In the genomic region with DNA sequence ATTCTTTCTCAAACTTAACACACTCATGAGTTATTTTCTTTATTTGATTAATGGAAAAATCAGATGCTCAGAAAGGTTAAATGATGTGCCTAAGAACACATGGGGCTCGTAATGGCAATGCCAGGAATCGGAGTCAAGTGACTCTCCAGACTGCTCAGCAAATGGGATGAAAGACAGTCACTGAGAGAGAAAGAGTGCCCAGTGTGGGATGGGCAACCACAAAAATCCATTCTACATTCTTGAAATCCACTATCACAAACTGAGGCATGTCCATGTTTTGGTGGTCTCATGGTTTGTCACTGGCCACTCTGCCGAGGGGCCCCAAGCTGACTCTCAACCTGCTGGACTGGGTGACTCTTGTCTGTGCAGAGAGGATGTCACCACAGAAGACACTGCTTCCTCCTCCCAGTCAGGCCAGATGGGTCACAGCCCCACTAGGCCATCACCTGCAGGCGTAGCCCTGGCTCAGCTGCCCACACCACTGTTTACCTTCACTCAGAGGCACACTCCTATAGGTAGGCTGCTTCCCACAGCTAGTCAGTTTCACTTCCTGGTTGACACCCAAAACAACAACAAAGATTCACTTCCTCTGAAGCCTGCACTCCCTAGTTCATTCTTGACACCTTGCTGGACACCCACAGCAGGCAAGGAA, we compare ENCODE assay signal across 1 cellular context.
A peak's percentile ranks its signal among the peaks of the same experiment; 100 is the strongest.
TF ChIP-seq lines count a peak whose summit lies in the region.

No MANE protein-coding gene starts in this region.

TF ChIP-seq in GM12878, 131 proteins besides CTCF, POLR2A, EP300 and RAD21 (continued from another document):
- TF ChIP-seq E2F4 (IDR thresholded peaks at IDR 0.05; ENCODE audit: low read depth, low read length) = no peak
- no peak for TF ChIP-seq REST (IDR thresholded peaks at IDR 0.05; ENCODE audit: low read depth, low read length)
- TF ChIP-seq MXI1 (IDR thresholded peaks at IDR 0.05; ENCODE audit: low read depth, low read length) = no peak
- TF ChIP-seq MEF2B (IDR thresholded peaks at IDR 0.05; ENCODE audit: partially characterized antibody, poor library complexity, severe bottlenecking) = no peak
- TF ChIP-seq, protein P1, sequence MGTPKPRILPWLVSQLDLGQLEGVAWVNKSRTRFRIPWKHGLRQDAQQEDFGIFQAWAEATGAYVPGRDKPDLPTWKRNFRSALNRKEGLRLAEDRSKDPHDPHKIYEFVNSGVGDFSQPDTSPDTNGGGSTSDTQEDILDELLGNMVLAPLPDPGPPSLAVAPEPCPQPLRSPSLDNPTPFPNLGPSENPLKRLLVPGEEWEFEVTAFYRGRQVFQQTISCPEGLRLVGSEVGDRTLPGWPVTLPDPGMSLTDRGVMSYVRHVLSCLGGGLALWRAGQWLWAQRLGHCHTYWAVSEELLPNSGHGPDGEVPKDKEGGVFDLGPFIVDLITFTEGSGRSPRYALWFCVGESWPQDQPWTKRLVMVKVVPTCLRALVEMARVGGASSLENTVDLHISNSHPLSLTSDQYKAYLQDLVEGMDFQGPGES (IDR thresholded peaks at IDR 0.05) = no peak
- no peak for TF ChIP-seq NR2F1 (conservative IDR thresholded peaks at IDR 0.05)
- TF ChIP-seq BMI1 (IDR thresholded peaks at IDR 0.05; ENCODE audit: borderline replicate concordance) = no peak
- TF ChIP-seq TARDBP (IDR thresholded peaks at IDR 0.05; ENCODE audit: borderline replicate concordance) = no peak
- TF ChIP-seq BCL11A (IDR thresholded peaks at IDR 0.05; ENCODE audit: low read depth, low read length) = no peak
- TF ChIP-seq ZSCAN29 (IDR thresholded peaks at IDR 0.05) = no peak
- no peak for TF ChIP-seq SMAD1 (IDR thresholded peaks at IDR 0.05; ENCODE audit: low read depth, partially characterized antibody)
- peak; percentile 92 for TF ChIP-seq SPI1 (IDR thresholded peaks at IDR 0.05; ENCODE audit: borderline replicate concordance, insufficient read depth, low read depth, low read length)
- TF ChIP-seq BHLHE40 (IDR thresholded peaks at IDR 0.05; ENCODE audit: borderline replicate concordance in 1 of 2, low read depth in 2 of 2, low read length in 1 of 2) = peak; percentile 35 to 57; a peak in 2 of 4 replicates
- no peak for TF ChIP-seq HDAC6 (IDR thresholded peaks at IDR 0.05; ENCODE audit: unreplicated experiment)
- TF ChIP-seq MTA2 (IDR thresholded peaks at IDR 0.05; ENCODE audit: low read depth) = no peak; the same call in 1 of the 2 replicates
- TF ChIP-seq SMC3 (IDR thresholded peaks at IDR 0.05; ENCODE audit: borderline replicate concordance, low read length) = 0 out of 2 replicates have a peak, but pooled peaks have one; percentile 3
- TF ChIP-seq ZNF274 (IDR thresholded peaks at IDR 0.05; ENCODE audit: insufficient read depth, insufficient read length) = no peak
- TF ChIP-seq EGR1 (IDR thresholded peaks at IDR 0.05; ENCODE audit: borderline replicate concordance in 1 of 2, low read depth in 2 of 2, low read length in 2 of 2) = no peak
- TF ChIP-seq NKRF (conservative IDR thresholded peaks at IDR 0.05) = no peak
- 0 out of 2 replicates have a peak, but pooled peaks have one; percentile 6 for TF ChIP-seq RUNX3 (IDR thresholded peaks at IDR 0.05; ENCODE audit: low read length)
- no peak for TF ChIP-seq NRF1 (conservative IDR thresholded peaks at IDR 0.05; ENCODE audit: low read depth, low read length)
- no peak for TF ChIP-seq ZBTB11 (CRISPR knock-in tag; IDR thresholded peaks at IDR 0.05)
- TF ChIP-seq, protein P2, sequence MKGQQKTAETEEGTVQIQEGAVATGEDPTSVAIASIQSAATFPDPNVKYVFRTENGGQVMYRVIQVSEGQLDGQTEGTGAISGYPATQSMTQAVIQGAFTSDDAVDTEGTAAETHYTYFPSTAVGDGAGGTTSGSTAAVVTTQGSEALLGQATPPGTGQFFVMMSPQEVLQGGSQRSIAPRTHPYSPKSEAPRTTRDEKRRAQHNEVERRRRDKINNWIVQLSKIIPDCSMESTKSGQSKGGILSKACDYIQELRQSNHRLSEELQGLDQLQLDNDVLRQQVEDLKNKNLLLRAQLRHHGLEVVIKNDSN (IDR thresholded peaks at IDR 0.05; ENCODE audit: borderline replicate concordance, extremely low read length, insufficient read depth, low read depth, low read length) = no peak
- no peak for TF ChIP-seq GATAD2B (conservative IDR thresholded peaks at IDR 0.05; ENCODE audit: low read depth)
- no peak for TF ChIP-seq ELK1 (IDR thresholded peaks at IDR 0.05; ENCODE audit: low read depth, low read length)
- TF ChIP-seq FOXK2 (IDR thresholded peaks at IDR 0.05) = peak; percentile 76
- TF ChIP-seq, protein P3, sequence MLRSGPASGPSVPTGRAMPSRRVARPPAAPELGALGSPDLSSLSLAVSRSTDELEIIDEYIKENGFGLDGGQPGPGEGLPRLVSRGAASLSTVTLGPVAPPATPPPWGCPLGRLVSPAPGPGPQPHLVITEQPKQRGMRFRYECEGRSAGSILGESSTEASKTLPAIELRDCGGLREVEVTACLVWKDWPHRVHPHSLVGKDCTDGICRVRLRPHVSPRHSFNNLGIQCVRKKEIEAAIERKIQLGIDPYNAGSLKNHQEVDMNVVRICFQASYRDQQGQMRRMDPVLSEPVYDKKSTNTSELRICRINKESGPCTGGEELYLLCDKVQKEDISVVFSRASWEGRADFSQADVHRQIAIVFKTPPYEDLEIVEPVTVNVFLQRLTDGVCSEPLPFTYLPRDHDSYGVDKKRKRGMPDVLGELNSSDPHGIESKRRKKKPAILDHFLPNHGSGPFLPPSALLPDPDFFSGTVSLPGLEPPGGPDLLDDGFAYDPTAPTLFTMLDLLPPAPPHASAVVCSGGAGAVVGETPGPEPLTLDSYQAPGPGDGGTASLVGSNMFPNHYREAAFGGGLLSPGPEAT (IDR thresholded peaks at IDR 0.05; ENCODE audit: low read depth) = peak; percentile 46; the same call in 1 of the 2 replicates
- TF ChIP-seq ETV6 (conservative IDR thresholded peaks at IDR 0.05 in 1 of 2, IDR thresholded peaks at IDR 0.05 in 1 of 2; ENCODE audit: borderline replicate concordance in 1 of 2, low read depth in 1 of 2) = peak in 1 of 2 experiments; percentile 47; a peak in 1 of 4 replicates
- TF ChIP-seq JUNB (IDR thresholded peaks at IDR 0.05) = no peak
TF ChIP-seq in GM12878: peak in this region for 17.
